3 cellular contexts compared by ENCODE assay signal in genomic region chr19:29248332-29248844, GRCh38.
TF ChIP-seq lines count a peak whose summit lies in the region.

No MANE protein-coding gene starts in this region.

TF ChIP-seq in SK-N-SH, 30 proteins besides CTCF, POLR2A, EP300 and RAD21 (continued from another document):
- TF ChIP-seq REST (IDR thresholded peaks at IDR 0.05; ENCODE audit: low read depth, low read length) (no peak), GATA2 (CRISPR knock-in tag; IDR thresholded peaks at IDR 0.05) (no peak), RCOR1 (IDR thresholded peaks at IDR 0.05; ENCODE audit: low read length) (no peak), TEAD4 (IDR thresholded peaks at IDR 0.05; ENCODE audit: borderline replicate concordance, insufficient read depth) (no peak), MEF2A (IDR thresholded peaks at IDR 0.05; ENCODE audit: borderline replicate concordance, low read depth) (no peak), FOSL2 (IDR thresholded peaks at IDR 0.05; ENCODE audit: borderline replicate concordance, low read depth) (no peak)
- TF ChIP-seq, protein P1, sequence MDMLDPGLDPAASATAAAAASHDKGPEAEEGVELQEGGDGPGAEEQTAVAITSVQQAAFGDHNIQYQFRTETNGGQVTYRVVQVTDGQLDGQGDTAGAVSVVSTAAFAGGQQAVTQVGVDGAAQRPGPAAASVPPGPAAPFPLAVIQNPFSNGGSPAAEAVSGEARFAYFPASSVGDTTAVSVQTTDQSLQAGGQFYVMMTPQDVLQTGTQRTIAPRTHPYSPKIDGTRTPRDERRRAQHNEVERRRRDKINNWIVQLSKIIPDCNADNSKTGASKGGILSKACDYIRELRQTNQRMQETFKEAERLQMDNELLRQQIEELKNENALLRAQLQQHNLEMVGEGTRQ (IDR thresholded peaks at IDR 0.05; ENCODE audit: borderline replicate concordance, low read depth, low read length), result no peak
- TF ChIP-seq, protein P2, sequence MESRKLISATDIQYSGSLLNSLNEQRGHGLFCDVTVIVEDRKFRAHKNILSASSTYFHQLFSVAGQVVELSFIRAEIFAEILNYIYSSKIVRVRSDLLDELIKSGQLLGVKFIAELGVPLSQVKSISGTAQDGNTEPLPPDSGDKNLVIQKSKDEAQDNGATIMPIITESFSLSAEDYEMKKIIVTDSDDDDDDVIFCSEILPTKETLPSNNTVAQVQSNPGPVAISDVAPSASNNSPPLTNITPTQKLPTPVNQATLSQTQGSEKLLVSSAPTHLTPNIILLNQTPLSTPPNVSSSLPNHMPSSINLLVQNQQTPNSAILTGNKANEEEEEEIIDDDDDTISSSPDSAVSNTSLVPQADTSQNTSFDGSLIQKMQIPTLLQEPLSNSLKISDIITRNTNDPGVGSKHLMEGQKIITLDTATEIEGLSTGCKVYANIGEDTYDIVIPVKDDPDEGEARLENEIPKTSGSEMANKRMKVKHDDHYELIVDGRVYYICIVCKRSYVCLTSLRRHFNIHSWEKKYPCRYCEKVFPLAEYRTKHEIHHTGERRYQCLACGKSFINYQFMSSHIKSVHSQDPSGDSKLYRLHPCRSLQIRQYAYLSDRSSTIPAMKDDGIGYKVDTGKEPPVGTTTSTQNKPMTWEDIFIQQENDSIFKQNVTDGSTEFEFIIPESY (IDR thresholded peaks at IDR 0.05; ENCODE audit: borderline replicate concordance, low read depth), result no peak
TF ChIP-seq in SK-N-SH: peak in this region for 0.

TF ChIP-seq in SK-N-SH treated with all-trans-retinoic acid at 6 μM for 48 hours, 23 proteins besides CTCF, POLR2A, EP300 and RAD21 (continued from another document):
- TF ChIP-seq, protein P3, sequence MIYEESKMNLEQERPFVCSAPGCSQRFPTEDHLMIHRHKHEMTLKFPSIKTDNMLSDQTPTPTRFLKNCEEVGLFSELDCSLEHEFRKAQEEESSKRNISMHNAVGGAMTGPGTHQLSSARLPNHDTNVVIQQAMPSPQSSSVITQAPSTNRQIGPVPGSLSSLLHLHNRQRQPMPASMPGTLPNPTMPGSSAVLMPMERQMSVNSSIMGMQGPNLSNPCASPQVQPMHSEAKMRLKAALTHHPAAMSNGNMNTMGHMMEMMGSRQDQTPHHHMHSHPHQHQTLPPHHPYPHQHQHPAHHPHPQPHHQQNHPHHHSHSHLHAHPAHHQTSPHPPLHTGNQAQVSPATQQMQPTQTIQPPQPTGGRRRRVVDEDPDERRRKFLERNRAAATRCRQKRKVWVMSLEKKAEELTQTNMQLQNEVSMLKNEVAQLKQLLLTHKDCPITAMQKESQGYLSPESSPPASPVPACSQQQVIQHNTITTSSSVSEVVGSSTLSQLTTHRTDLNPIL (CRISPR knock-in tag; IDR thresholded peaks at IDR 0.05; ENCODE audit: low read depth), result no peak
- TF ChIP-seq ZFP3 (CRISPR knock-in tag; IDR thresholded peaks at IDR 0.05) (no peak), GLIS3 (CRISPR knock-in tag; IDR thresholded peaks at IDR 0.05) (no peak), ZFP30 (CRISPR knock-in tag; IDR thresholded peaks at IDR 0.05) (no peak), ZNF70 (CRISPR knock-in tag; IDR thresholded peaks at IDR 0.05) (no peak), TSHZ2 (CRISPR knock-in tag; IDR thresholded peaks at IDR 0.05) (no peak), OSR1 (CRISPR knock-in tag; IDR thresholded peaks at IDR 0.05) (no peak)
- TF ChIP-seq, protein P4, sequence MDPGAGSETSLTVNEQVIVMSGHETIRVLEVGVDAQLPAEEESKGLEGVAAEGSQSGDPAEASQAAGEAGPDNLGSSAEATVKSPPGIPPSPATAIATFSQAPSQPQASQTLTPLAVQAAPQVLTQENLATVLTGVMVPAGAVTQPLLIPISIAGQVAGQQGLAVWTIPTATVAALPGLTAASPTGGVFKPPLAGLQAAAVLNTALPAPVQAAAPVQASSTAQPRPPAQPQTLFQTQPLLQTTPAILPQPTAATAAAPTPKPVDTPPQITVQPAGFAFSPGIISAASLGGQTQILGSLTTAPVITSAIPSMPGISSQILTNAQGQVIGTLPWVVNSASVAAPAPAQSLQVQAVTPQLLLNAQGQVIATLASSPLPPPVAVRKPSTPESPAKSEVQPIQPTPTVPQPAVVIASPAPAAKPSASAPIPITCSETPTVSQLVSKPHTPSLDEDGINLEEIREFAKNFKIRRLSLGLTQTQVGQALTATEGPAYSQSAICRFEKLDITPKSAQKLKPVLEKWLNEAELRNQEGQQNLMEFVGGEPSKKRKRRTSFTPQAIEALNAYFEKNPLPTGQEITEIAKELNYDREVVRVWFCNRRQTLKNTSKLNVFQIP (CRISPR knock-in tag; IDR thresholded peaks at IDR 0.05; ENCODE audit: borderline replicate concordance, low read depth), result no peak

TF ChIP-seq in WTC11, 78 proteins besides CTCF, POLR2A, EP300 and RAD21 (continued from another document):
- TF ChIP-seq, protein P5, sequence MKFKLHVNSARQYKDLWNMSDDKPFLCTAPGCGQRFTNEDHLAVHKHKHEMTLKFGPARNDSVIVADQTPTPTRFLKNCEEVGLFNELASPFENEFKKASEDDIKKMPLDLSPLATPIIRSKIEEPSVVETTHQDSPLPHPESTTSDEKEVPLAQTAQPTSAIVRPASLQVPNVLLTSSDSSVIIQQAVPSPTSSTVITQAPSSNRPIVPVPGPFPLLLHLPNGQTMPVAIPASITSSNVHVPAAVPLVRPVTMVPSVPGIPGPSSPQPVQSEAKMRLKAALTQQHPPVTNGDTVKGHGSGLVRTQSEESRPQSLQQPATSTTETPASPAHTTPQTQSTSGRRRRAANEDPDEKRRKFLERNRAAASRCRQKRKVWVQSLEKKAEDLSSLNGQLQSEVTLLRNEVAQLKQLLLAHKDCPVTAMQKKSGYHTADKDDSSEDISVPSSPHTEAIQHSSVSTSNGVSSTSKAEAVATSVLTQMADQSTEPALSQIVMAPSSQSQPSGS (CRISPR knock-in tag; IDR thresholded peaks at IDR 0.05; ENCODE audit: borderline replicate concordance, low read depth), result no peak
- TF ChIP-seq GRHL2 (CRISPR knock-in tag; IDR thresholded peaks at IDR 0.05; ENCODE audit: insufficient replicate concordance, severe bottlenecking) (no peak), JAZF1 (CRISPR knock-in tag; IDR thresholded peaks at IDR 0.05) (no peak), KAT7 (CRISPR knock-in tag; IDR thresholded peaks at IDR 0.05; ENCODE audit: borderline replicate concordance) (no peak), SMAD4 (CRISPR knock-in tag; IDR thresholded peaks at IDR 0.05) (no peak), ZMAT4 (CRISPR knock-in tag; IDR thresholded peaks at IDR 0.05) (no peak), ZNF423 (CRISPR knock-in tag; IDR thresholded peaks at IDR 0.05) (no peak), ZNF671 (CRISPR knock-in tag; IDR thresholded peaks at IDR 0.05) (no peak), TCF7 (CRISPR knock-in tag; IDR thresholded peaks at IDR 0.05; ENCODE audit: low read depth) (no peak), NFATC4 (CRISPR knock-in tag; IDR thresholded peaks at IDR 0.05) (no peak), ZBTB21 (CRISPR knock-in tag; IDR thresholded peaks at IDR 0.05; ENCODE audit: borderline replicate concordance) (no peak), MXD4 (CRISPR knock-in tag; IDR thresholded peaks at IDR 0.05; ENCODE audit: borderline replicate concordance) (no peak)
- TF ChIP-seq, protein P6, sequence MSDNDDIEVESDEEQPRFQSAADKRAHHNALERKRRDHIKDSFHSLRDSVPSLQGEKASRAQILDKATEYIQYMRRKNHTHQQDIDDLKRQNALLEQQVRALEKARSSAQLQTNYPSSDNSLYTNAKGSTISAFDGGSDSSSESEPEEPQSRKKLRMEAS (CRISPR knock-in tag; IDR thresholded peaks at IDR 0.05), result no peak
